ENCODE assay signal across 15 cellular contexts in the genomic region with DNA sequence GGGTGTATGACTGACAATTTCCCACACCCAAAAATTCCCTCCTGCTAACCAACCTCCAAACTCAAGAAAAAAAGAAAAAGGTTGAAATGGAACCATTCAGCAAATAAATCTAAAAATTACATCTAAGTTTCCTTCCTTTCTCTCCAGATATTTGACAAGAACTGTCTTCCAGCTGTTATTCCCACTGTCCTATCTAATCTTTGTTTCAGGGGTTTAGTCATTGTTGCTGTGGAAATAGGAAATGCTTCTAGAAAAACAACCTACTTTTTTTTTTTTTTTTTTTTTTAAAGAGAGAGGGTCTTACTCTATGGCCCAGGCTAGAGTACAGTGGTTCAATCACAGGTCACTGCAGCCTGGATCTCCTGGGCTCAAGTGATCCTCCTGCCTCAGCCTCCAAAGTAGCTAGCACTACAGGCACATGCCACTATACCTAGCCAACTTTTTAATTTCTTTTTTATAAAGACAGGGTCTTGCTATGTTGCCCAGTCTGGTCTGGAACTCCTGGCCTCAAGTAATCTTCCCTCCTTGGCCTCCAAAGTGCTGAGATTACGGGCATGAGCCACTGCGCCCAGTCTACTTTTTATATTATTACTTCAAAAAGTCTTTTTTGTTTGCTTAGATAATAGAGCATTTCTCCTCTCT.
"Had no signal": no experiment of that assay in that cellular context is flagged by ENCODE, and none has a peak within 500 bp of the region (broad histone marks: within the 10 kb centered on the region; RNA-seq: fewer than 3 reads in every experiment).

No MANE protein-coding gene starts in this region.

- H3K9me3 Mint-ChIP-seq: activated CD4-positive, alpha-beta memory T cell treated with anti-CD3 and anti-CD28 coated beads, Interleukin-2, amount 10 ng/mL, durations not matched to agents 7 days and 5 days; activated naive CD4-positive, alpha-beta T cell treated with anti-CD3 and anti-CD28 coated beads for 36 hours; activated T-helper 1 cell treated with anti-CD3 and anti-CD28 coated beads, Interleukin-12 subunit alpha, Interleukin-12 subunit beta, Interleukin-2, Interleukin-4 antibody, amounts not matched to agents 30 ng/mL and 10 ng/mL and 1 ng/mL, durations not matched to agents 14 hours and 24 hours and 36 hours; natural killer cell treated with Interleukin-12 subunit alpha and Interleukin-12 subunit beta and Interleukin-15 and Interleukin-18, amount 100 ng/mL, for 72 hours; stimulated activated naive CD8-positive, alpha-beta T cell treated with anti-CD3 and anti-CD28 coated beads, Interleukin-15, Interleukin-2, amounts not matched to agents 100 ng/mL and 50 ng/mL, for 24 hours had no signal

- ATAC-seq: gastroesophageal sphincter; natural killer cell treated with Interleukin-12 subunit alpha and Interleukin-12 subunit beta and Interleukin-15 and Interleukin-18, amount 100 ng/mL, for 72 hours; sciatic nerve had no signal

- H3K36me3 ChIP-seq: prostate gland had no signal

- H3K4me3 ChIP-seq: gastroesophageal sphincter, prostate gland, SJCRH30, thoracic aorta had no signal

- H3K27me3 ChIP-seq: gastroesophageal sphincter, SJCRH30 had no signal

- H3K27me3 Mint-ChIP-seq: activated CD4-positive, alpha-beta memory T cell treated with anti-CD3 and anti-CD28 coated beads, Interleukin-2, amount 10 ng/mL, durations not matched to agents 7 days and 5 days; natural killer cell treated with Interleukin-12 subunit alpha and Interleukin-12 subunit beta and Interleukin-15 and Interleukin-18, amount 100 ng/mL, for 72 hours; stimulated activated naive CD8-positive, alpha-beta T cell treated with anti-CD3 and anti-CD28 coated beads, Interleukin-15, Interleukin-2, amounts not matched to agents 100 ng/mL and 50 ng/mL, for 24 hours had no signal

- H3K27ac Mint-ChIP-seq: activated CD4-positive, alpha-beta memory T cell treated with anti-CD3 and anti-CD28 coated beads, Interleukin-2, amount 10 ng/mL, durations not matched to agents 7 days and 5 days; activated naive CD4-positive, alpha-beta T cell treated with anti-CD3 and anti-CD28 coated beads for 36 hours; stimulated activated naive CD8-positive, alpha-beta T cell treated with anti-CD3 and anti-CD28 coated beads, Interleukin-15, Interleukin-2, amounts not matched to agents 100 ng/mL and 50 ng/mL, for 24 hours had no signal

- H3K4me1 ChIP-seq: prostate gland, SJCRH30 had no signal

- H3K9me3 ChIP-seq: gastroesophageal sphincter, prostate gland, SJCRH30, thoracic aorta had no signal

- H3K4me1 Mint-ChIP-seq: activated CD4-positive, alpha-beta memory T cell treated with anti-CD3 and anti-CD28 coated beads, Interleukin-2, amount 10 ng/mL, durations not matched to agents 7 days and 5 days had no signal

- H3K4me3 Mint-ChIP-seq: activated CD4-positive, alpha-beta memory T cell treated with anti-CD3 and anti-CD28 coated beads, Interleukin-2, amount 10 ng/mL, durations not matched to agents 7 days and 5 days; activated naive CD4-positive, alpha-beta T cell treated with anti-CD3 and anti-CD28 coated beads for 36 hours; activated T-helper 1 cell treated with anti-CD3 and anti-CD28 coated beads, Interleukin-12 subunit alpha, Interleukin-12 subunit beta, Interleukin-2, Interleukin-4 antibody, amounts not matched to agents 30 ng/mL and 10 ng/mL and 1 ng/mL, durations not matched to agents 14 hours and 24 hours and 36 hours; natural killer cell treated with Interleukin-12 subunit alpha and Interleukin-12 subunit beta and Interleukin-15 and Interleukin-18, amount 100 ng/mL, for 72 hours; stimulated activated naive CD8-positive, alpha-beta T cell treated with anti-CD3 and anti-CD28 coated beads, Interleukin-15, Interleukin-2, amounts not matched to agents 100 ng/mL and 50 ng/mL, for 24 hours had no signal

- DNase-seq: activated CD4-positive, alpha-beta memory T cell treated with anti-CD3 and anti-CD28 coated beads, Interleukin-2, amount 10 ng/mL, durations not matched to agents 7 days and 5 days; activated CD4-positive, alpha-beta T cell treated with anti-CD3 and anti-CD28 coated beads for 1 hour; activated naive CD4-positive, alpha-beta T cell treated with anti-CD3 and anti-CD28 coated beads for 36 hours; kidney; occipital lobe; SJCRH30; stimulated activated CD4-positive, alpha-beta T cell treated with anti-CD3 and anti-CD28 coated beads, Interleukin-12 subunit alpha, Interleukin-12 subunit beta, amount 100 ng/mL, for 4 hours; T-helper 9 cell had no signal

- H3K27ac ChIP-seq: gastroesophageal sphincter, prostate gland, SJCRH30, thoracic aorta had no signal
